Comparison of ENCODE assay signal across 23 cellular contexts in genomic region chr3:186248850-186249249, GRCh38.
"Had no signal": no experiment of that assay in that cellular context is flagged by ENCODE, and none has a peak within 500 bp of the region (broad histone marks: within the 10 kb centered on the region; RNA-seq: fewer than 3 reads in every experiment).

No MANE protein-coding gene starts in this region.

- DNase-seq: activated B cell treated with CpG ODN at 0.5 μM for 24 hours; activated CD4-positive, alpha-beta memory T cell treated with anti-CD3 and anti-CD28 coated beads, Interleukin-2, amount 10 ng/mL, durations not matched to agents 7 days and 5 days; activated CD4-positive, alpha-beta T cell treated with anti-CD3 and anti-CD28 coated beads, Interleukin-2, amount 10 ng/mL, durations not matched to agents 24 days and 14 days; activated CD8-positive, alpha-beta memory T cell treated with anti-CD3 and anti-CD28 coated beads, Interleukin-2, amount 50 U/mL, for 48 hours; activated gamma-delta T cell; activated naive CD4-positive, alpha-beta T cell; activated naive CD4-positive, alpha-beta T cell treated with anti-CD3 and anti-CD28 coated beads, Interleukin-2, amount 10 ng/mL, durations not matched to agents 7 days and 5 days; activated naive CD8-positive, alpha-beta T cell treated with anti-CD3 and anti-CD28 coated beads, Interleukin-2, amount 10 ng/mL, durations not matched to agents 7 days and 5 days; activated T-cell treated with anti-CD3 and anti-CD28 coated beads for 4 hours; activated T-cell treated with anti-CD3 and anti-CD28 coated beads, Interleukin-2, amount 50 U/mL, for 24 hours; activated T-cell treated with anti-CD3 and anti-CD28 coated beads, Interleukin-2, amount 50 U/mL, for 72 hours; effector memory CD4-positive, alpha-beta T cell; endodermal cell; foreskin fibroblast; T-helper 17 cell; T1000; WERI-Rb-1 had no signal

- H3K4me3 ChIP-seq: ascending aorta, breast epithelium, cardiac muscle cell, coronary artery, dorsolateral prefrontal cortex, heart left ventricle had no signal

- H3K36me3 ChIP-seq: breast epithelium, cardiac muscle cell, WERI-Rb-1 had no signal

- H3K27me3 ChIP-seq: ascending aorta, breast epithelium, cardiac muscle cell, dorsolateral prefrontal cortex, heart left ventricle had no signal

- H3K9me3 ChIP-seq: ascending aorta, breast epithelium, heart left ventricle had no signal

- H3K27ac ChIP-seq: ascending aorta, breast epithelium, cardiac muscle cell, heart left ventricle, WERI-Rb-1 had no signal

- H3K4me1 ChIP-seq: ascending aorta, breast epithelium had no signal
